ENCODE assay signal across 8 cellular contexts in the genomic region with DNA sequence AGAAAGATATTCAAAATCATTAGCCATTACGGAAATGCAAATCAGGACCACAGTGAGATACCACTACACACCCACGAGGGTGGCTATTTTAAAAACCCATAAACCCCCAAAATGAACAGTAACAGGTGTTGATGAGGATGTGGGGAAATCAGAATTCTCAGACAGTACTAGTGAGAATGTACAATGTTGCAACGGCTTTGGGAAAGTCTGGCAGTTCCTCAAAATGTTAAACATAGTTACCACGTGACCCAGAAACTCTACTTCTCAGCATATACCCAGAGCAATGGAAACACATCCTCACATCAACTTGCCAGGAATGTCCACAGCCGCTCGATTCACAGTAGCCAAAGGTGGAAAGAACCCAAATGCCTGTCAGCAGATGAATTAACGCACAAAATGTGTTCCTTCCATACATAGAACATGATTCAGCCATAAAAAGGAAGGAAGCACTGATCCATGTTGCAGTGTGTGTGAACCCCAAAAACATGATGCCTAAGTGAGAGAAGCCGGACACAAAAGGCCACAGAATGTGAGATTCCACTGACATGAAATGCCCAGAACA. TPM values are rescaled to one million over a fixed set of nuclear protein-coding genes. Genes with fewer than 3 reads are reported as not detected.
DNase-seq lines count a peak whose midpoint lies in the region; ATAC-seq and TF ChIP-seq lines count a peak whose summit lies in the region.

No MANE protein-coding gene starts in this region.

- peak overlapping the region in 7 of 8 donors; percentile 30 to 69 (median 56) for H3K27ac ChIP-seq in spleen
- no peak overlapping the region for H3K27ac ChIP-seq in caudate nucleus (ENCODE audit: low read depth, low read length)

- WGBS in spleen, 5 donors = 5 to 12% (median 8%) methylated on average over 8 of the region's 8 CpGs

- peaks cover 9 to 81% (median 36%) of the 10 kb centered on the region in 6 donors for H3K4me1 ChIP-seq in spleen

- CTCF ChIA-PET in HEK293T (lab: Yijun Ruan, JAX) = interaction anchor here (0.7 kb wide), 1 partner anchor 204 kb away, joined by 10 read pairs; no protein-coding TSS in a partner anchor

- peaks cover 0 to 36% (median 0%) of the 10 kb centered on the region in 7 donors for H3K27me3 ChIP-seq in spleen (replicated peaks in 1 of 7)

- no peak for TF ChIP-seq POLR2A in spleen (IDR thresholded peaks at IDR 0.05)

- intact Hi-C loops in spleen (cut with DNase I; ENCODE audit: low total_unique reads) = no loop called here

- no peak for TF ChIP-seq CTCF in choroid plexus epithelial cell (conservative IDR thresholded peaks at IDR 0.05; ENCODE audit: low read depth, low read length)
- no peak for TF ChIP-seq CTCF in spleen (IDR thresholded peaks at IDR 0.05 in 8 of 11, conservative IDR thresholded peaks at IDR 0.05 in 3 of 11)

- ATAC-seq in GM19328 (IDR thresholded peaks at IDR 0.05; ENCODE audit: unreplicated experiment) = peak; percentile 87
- peak; percentile 70 for ATAC-seq in HG03175 (IDR thresholded peaks at IDR 0.05; ENCODE audit: unreplicated experiment)
- ATAC-seq in GM19324 (IDR thresholded peaks at IDR 0.05; ENCODE audit: low FRiP score, unreplicated experiment) = no peak

- no peak overlapping the region for H3K4me3 ChIP-seq in choroid plexus epithelial cell (ENCODE audit: low read depth, low read length)
- H3K4me3 ChIP-seq in spleen = peak overlapping the region in 3 of 8 donors; percentile 7 to 69 (median 42)

- DNase-seq in choroid plexus epithelial cell (ENCODE audit: low read depth) (peak; percentile 84), spleen (no peak), HEK293T (ENCODE audit: extremely low spot score) (no peak), caudate nucleus (lab: John Stamatoyannopoulos, UW) (no peak)
- DNase-seq in activated CD4-positive, alpha-beta T cell treated with anti-CD3 and anti-CD28 coated beads, Interleukin-2, amount 50 U/mL, for 48 hours = no peak

- peaks cover 0 to 10% (median 4%) of the 10 kb centered on the region in 6 donors for H3K36me3 ChIP-seq in spleen

- POLR2A ChIA-PET in HEK293T (lab: Yijun Ruan, JAX) = no interaction called here

- H3K9me3 ChIP-seq in spleen = no peaks in the 10 kb centered on the region

TF ChIP-seq in HEK293T, 16 proteins besides CTCF, POLR2A, EP300 and RAD21:
- TF ChIP-seq ZNF384 (IDR thresholded peaks at IDR 0.05) (no peak), ELF4 (IDR thresholded peaks at IDR 0.05) (no peak), BHLHE40 (IDR thresholded peaks at IDR 0.05; ENCODE audit: borderline replicate concordance) (no peak)

RNA-seq across cellular contexts. Expression of a gene that starts 7.0 kb away (rescaled TPM):
- total RNA-seq in spleen = 100 to 1,000 TPM; 233 to 555 (median 350) TPM
- 10 to 100 TPM; 26.6 to 57.9 (median 46.6) TPM for polyA plus RNA-seq in spleen

RNA-seq across cellular contexts. Expression of a gene that starts 23.9 kb away (rescaled TPM):
- total RNA-seq in spleen = 1 to 10 TPM in 6 of 7 donors, not detected in 1; 1.0 to 2.2 (median 1.7) TPM
- polyA plus RNA-seq in spleen = under 1 TPM; 0.13 to 0.18 (median 0.15) TPM

RNA-seq across cellular contexts. Expression of a gene that starts 32.8 kb away (rescaled TPM):
- total RNA-seq in spleen = 10 to 100 TPM; 19.4 to 44.1 (median 28.2) TPM
- 10 to 100 TPM; 13.0 to 24.5 (median 17.5) TPM for polyA plus RNA-seq in spleen

RNA-seq across cellular contexts. Expression of a gene that starts 35.3 kb away (rescaled TPM):
- total RNA-seq in spleen = 100 to 1,000 TPM; 159 to 257 (median 172) TPM
- polyA plus RNA-seq in spleen = 100 to 1,000 TPM in 2 of 3 donors, 10 to 100 TPM in 1; 91.4 to 240 (median 163) TPM

RNA-seq across cellular contexts. Expression of a gene that starts 35.5 kb away (rescaled TPM):
- total RNA-seq in spleen = 10 to 100 TPM in 2 of 7 donors, 1 to 10 TPM in 5; 6.5 to 12.0 (median 9.4) TPM
- polyA plus RNA-seq in spleen = 1 to 10 TPM; 1.1 to 4.4 (median 1.5) TPM
